Comparison of ENCODE assay signal across 22 cellular contexts in genomic region chr12:106791531-106791930, GRCh38. TPM values are rescaled to one million over a fixed set of nuclear protein-coding genes. Genes with fewer than 3 reads are reported as not detected.
A peak's percentile ranks its signal among the peaks of the same experiment; 100 is the strongest.
DNase-seq lines count a peak whose midpoint lies in the region; ATAC-seq and TF ChIP-seq lines count a peak whose summit lies in the region.
"Had no signal": no experiment of that assay in that cellular context is flagged by ENCODE, and none has a peak within 500 bp of the region (broad histone marks: within the 10 kb centered on the region; RNA-seq: fewer than 3 reads in every experiment).

No MANE protein-coding gene starts in this region.

- no peak overlapping the region for H3K27ac ChIP-seq in PC-9
- H3K27ac ChIP-seq: body of pancreas, hepatocyte, RWPE1, stomach had no signal

- no peak for TF ChIP-seq CTCF in PC-9 (conservative IDR thresholded peaks at IDR 0.05)

- no peaks in the 10 kb centered on the region for H3K79me2 ChIP-seq in PC-9 (ENCODE audit: low read depth)
- H3K79me2 ChIP-seq: hepatocyte had no signal

- H3K9me3 Mint-ChIP-seq in activated T-cell treated with anti-CD3 and anti-CD28 coated beads, Interleukin-2, amount 50 U/mL, for 72 hours, result peaks cover 0 to 2% of the 10 kb centered on the region in 2 donors
- H3K9me3 Mint-ChIP-seq: CD4-positive, alpha-beta memory T cell had no signal

- CTCF ChIA-PET in PC-9 (lab: Charles Lee), result no interaction called here

- H3K4me1 Mint-ChIP-seq in activated T-cell treated with anti-CD3 and anti-CD28 coated beads, Interleukin-2, amount 50 U/mL, for 72 hours (ENCODE audit: low read depth), result no peaks in the 10 kb centered on the region
- H3K4me1 Mint-ChIP-seq: nephron had no signal

- DNase-seq in DMS153 (lab: John Stamatoyannopoulos, UW) (peak; percentile 51), NCI-H146 (lab: John Stamatoyannopoulos, UW) (peak; percentile 74), NCI-H748 (lab: John Stamatoyannopoulos, UW; ENCODE audit: unreplicated experiment) (peak; percentile 90), dermis blood vessel endothelial cell (peak; percentile 6), cerebellar cortex (ENCODE audit: low spot score) (no peak), PC-9 (no peak)
- no peak for DNase-seq in activated T-cell treated with anti-CD3 and anti-CD28 coated beads, Interleukin-2, amount 50 U/mL, for 72 hours
- DNase-seq: activated CD4-positive, alpha-beta T cell treated with anti-CD3 and anti-CD28 coated beads, Interleukin-2, amount 50 U/mL, for 4 hours; activated naive CD4-positive, alpha-beta T cell; body of pancreas; CD4-positive, alpha-beta memory T cell; EL; GOT3; HFFc6; NCI-H2171; SK-N-SH; stimulated activated CD4-positive, alpha-beta T cell treated with anti-CD3 and anti-CD28 coated beads, Interleukin-4, amount 100 ng/mL, for 1 hour; stomach had no signal

- no peak overlapping the region for H3K4me3 Mint-ChIP-seq in activated T-cell treated with anti-CD3 and anti-CD28 coated beads, Interleukin-2, amount 50 U/mL, for 72 hours
- H3K4me3 Mint-ChIP-seq: CD4-positive, alpha-beta memory T cell; HFFc6; nephron had no signal

- no peaks in the 10 kb centered on the region for H3K27me3 ChIP-seq in PC-9 (ENCODE audit: insufficient read depth, low read depth)
- H3K27me3 ChIP-seq: body of pancreas, hepatocyte, stomach had no signal

- H3K4me3 ChIP-seq in PC-9, result no peak overlapping the region
- H3K4me3 ChIP-seq: body of pancreas, hepatocyte, stomach had no signal

- intact Hi-C loops in PC-9 (cut with micrococcal nuclease; ENCODE audit: unreplicated experiment), result no loop called here

- no peak overlapping the region for H3K4me2 ChIP-seq in PC-9
- H3K4me2 ChIP-seq: hepatocyte, SK-N-SH had no signal

- no peak overlapping the region for H2AFZ ChIP-seq in PC-9
- H2AFZ ChIP-seq: hepatocyte had no signal

- ATAC-seq in activated T-cell treated with anti-CD3 and anti-CD28 coated beads, Interleukin-2, amount 50 U/mL, for 72 hours (replicated peaks in 1 of 2), result no peak
- ATAC-seq: activated CD4-positive, CD25-positive, alpha-beta regulatory T cell treated with anti-CD3 and anti-CD28 coated beads, Interleukin-2, amount 50 U/mL, for 24 hours; body of pancreas had no signal

- H3K4me1 ChIP-seq in PC-9 (replicated peaks; ENCODE audit: insufficient read depth), result no peaks in the 10 kb centered on the region
- H3K4me1 ChIP-seq: body of pancreas had no signal

- H3K36me3 ChIP-seq in PC-9 (ENCODE audit: low read depth), result no peaks in the 10 kb centered on the region

- H3K9me2 ChIP-seq in PC-9 (ENCODE audit: insufficient read depth), result no peaks in the 10 kb centered on the region
- H3K9me2 ChIP-seq: SK-N-SH had no signal

- POLR2A ChIA-PET in PC-9 (lab: Charles Lee; ENCODE audit: unreplicated experiment), result no interaction called here

- no TSS peak for BruUV-seq in PC-9 (replicated peaks; lab: Mats Ljungman, UMichigan)

- H3K36me3 Mint-ChIP-seq in activated T-cell treated with anti-CD3 and anti-CD28 coated beads, Interleukin-2, amount 50 U/mL, for 72 hours (ENCODE audit: insufficient read depth in 2 of 2), result peaks cover 2 to 12% of the 10 kb centered on the region in 2 donors

- no peaks in the 10 kb centered on the region for H3K27me3 Mint-ChIP-seq in activated T-cell treated with anti-CD3 and anti-CD28 coated beads, Interleukin-2, amount 50 U/mL, for 72 hours (ENCODE audit: low read depth)
- H3K27me3 Mint-ChIP-seq: CD4-positive, alpha-beta memory T cell had no signal

- no peak overlapping the region for H3K27ac Mint-ChIP-seq in activated T-cell treated with anti-CD3 and anti-CD28 coated beads, Interleukin-2, amount 50 U/mL, for 72 hours
- H3K27ac Mint-ChIP-seq: CD4-positive, alpha-beta memory T cell; HFFc6; nephron had no signal

- no peaks in the 10 kb centered on the region for H3F3A ChIP-seq in PC-9 (ENCODE audit: insufficient read depth, low read depth)

- H4K20me1 ChIP-seq in PC-9 (ENCODE audit: insufficient read depth), result no peaks in the 10 kb centered on the region

- no peaks in the 10 kb centered on the region; the same call in 1 of the 2 replicates for H3K9me3 ChIP-seq in PC-9 (ENCODE audit: insufficient read depth, low read depth)
- H3K9me3 ChIP-seq: body of pancreas, SK-N-SH, stomach had no signal

RNA-seq across cellular contexts. Expression of gene RIC8B, which starts 17.0 kb away (rescaled TPM):
- total RNA-seq in dermis blood vessel endothelial cell (15.3 and 16.4 TPM in 2 replicates), PC-9 (2021) (9.0 and 14.9 TPM in 2 replicates)
- total RNA-seq in activated T-cell treated with anti-CD3 and anti-CD28 coated beads, Interleukin-2, amount 50 U/mL, for 72 hours, result 10 to 100 TPM; 11.8 to 15.2 TPM

Comparison
In these comparisons a context has a peak if more than half of its experiments do, and no peak if none do; other contexts are left out.
1. DNase-seq: peak in DMS153 (single experiment), NCI-H146 (single experiment), NCI-H748 (single experiment) and dermis blood vessel endothelial cell (single experiment); none in activated T-cell treated with anti-CD3 and anti-CD28 coated beads, Interleukin-2, amount 50 U/mL, for 72 hours (0 of 2), cerebellar cortex (single experiment) and PC-9 (0 of 2).